ENCODE assay signal across 1 cellular context in the genomic region with DNA sequence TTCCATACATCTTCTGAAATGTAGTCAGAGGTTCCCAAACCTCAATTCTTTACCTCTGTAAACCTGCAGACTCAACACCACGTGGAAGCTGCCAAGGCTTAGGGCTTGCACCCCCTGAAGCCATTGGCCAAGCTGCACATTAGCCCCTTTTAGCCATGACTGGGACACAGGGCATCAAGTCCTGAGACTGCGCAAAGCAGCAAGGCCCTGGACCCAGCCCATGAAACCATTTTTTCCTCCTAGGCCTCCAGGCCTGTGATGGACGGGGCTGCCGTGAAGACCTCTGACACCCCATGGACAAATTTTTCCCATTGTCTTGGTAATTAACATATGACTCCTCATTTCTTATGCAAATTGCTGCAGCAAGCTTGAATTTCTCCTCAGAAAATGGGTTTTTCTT.
TF ChIP-seq lines count a peak whose summit lies in the region.

No MANE protein-coding gene starts in this region.

TF ChIP-seq in A549, 52 proteins besides CTCF, POLR2A, EP300 and RAD21 (continued from another document):
- TF ChIP-seq KDM1A (IDR thresholded peaks at IDR 0.05; ENCODE audit: low read depth), result no peak
- no peak for TF ChIP-seq HDAC2 (IDR thresholded peaks at IDR 0.05)
- TF ChIP-seq ZFP36 (IDR thresholded peaks at IDR 0.05; ENCODE audit: borderline replicate concordance, partially characterized antibody), result peak; percentile 79
